ENCODE assay signal across 8 cellular contexts in the genomic region with DNA sequence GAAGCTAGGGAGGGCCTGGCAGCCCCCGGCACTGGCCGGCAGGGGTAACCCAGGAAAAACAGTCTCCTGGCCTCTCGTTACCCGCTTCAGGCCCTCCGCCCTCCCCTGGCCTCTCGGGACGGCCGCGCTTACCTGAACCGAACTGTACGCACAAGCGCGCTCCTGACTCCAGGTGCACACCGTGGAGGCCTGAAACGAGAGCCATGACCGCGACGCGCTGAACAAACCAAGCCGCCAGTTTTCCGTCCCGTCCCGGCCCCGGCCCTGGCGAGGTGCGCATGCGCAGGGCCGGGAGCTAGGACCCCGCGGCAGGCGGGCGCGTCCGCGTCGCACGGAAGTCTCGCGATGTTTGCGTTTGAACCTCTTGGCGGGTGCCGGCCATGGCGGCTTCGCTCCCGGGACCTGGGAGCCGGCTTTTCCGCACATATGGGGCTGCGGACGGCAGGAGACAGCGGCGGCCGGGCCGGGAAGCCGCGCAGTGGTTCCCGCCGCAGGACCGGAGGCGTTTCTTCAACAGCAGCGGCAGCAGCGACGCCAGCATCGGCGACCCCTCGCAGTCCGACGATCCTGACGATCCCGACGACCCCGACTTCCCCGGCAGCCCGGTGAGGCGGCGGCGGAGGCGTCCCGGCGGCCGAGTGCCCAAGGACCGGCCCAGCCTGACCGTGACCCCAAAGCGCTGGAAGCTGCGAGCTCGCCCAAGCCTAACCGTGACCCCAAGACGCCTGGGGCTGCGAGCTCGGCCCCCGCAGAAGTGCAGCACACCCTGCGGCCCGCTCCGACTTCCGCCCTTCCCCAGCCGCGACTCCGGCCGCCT. TPM values are rescaled to one million over a fixed set of nuclear protein-coding genes. Genes with fewer than 3 reads are reported as not detected.
A peak's percentile ranks its signal among the peaks of the same experiment; 100 is the strongest.
DNase-seq lines count a peak whose midpoint lies in the region; ATAC-seq and TF ChIP-seq lines count a peak whose summit lies in the region.

TSS of gene HASPIN (plus strand) at position 348 of the 817 bp plus-strand sequence. CDS start at position 381, 33 bp downstream.

- H3K4me3 ChIP-seq in GM08714 (ENCODE audit: low read length) (peak within 1 kb of the TSS; percentile 80), HFF-Myc (replicated peaks; ENCODE audit: low read depth, low read length) (peak within 1 kb of the TSS; percentile 96), thymus (ENCODE audit: low read length) (peak within 1 kb of the TSS; percentile 83)

- H3K9me3 Mint-ChIP-seq in activated naive CD4-positive, alpha-beta T cell treated with anti-CD3 and anti-CD28 coated beads, Interleukin-2, amount 50 U/mL, for 24 hours, result no peaks in the 10 kb centered on the region
- no peaks in the 10 kb centered on the region for H3K9me3 Mint-ChIP-seq in osteocyte (ENCODE audit: unreplicated experiment)

- H3K36me3 ChIP-seq in thymus (ENCODE audit: control insufficient read depth, insufficient read depth), result peaks cover 2% of the 10 kb centered on the region

- peaks cover 40% of the 10 kb centered on the region for H3K4me1 Mint-ChIP-seq in activated naive CD4-positive, alpha-beta T cell treated with anti-CD3 and anti-CD28 coated beads, Interleukin-2, amount 50 U/mL, for 24 hours
- H3K4me1 Mint-ChIP-seq in osteocyte (ENCODE audit: unreplicated experiment), result peaks cover 21% of the 10 kb centered on the region

- peak within 1 kb of the TSS; percentile 92 for H3K4me3 Mint-ChIP-seq in activated naive CD4-positive, alpha-beta T cell treated with anti-CD3 and anti-CD28 coated beads, Interleukin-2, amount 50 U/mL, for 24 hours
- peak within 1 kb of the TSS; percentile 90 for H3K4me3 Mint-ChIP-seq in osteocyte (ENCODE audit: unreplicated experiment)

- TF ChIP-seq CTCF in HFF-Myc (IDR thresholded peaks at IDR 0.05; ENCODE audit: low read depth, low read length, missing control alignments), result peak; percentile 21
- peak; percentile 35 for TF ChIP-seq CTCF in osteocyte (IDR thresholded peaks at IDR 0.05)

- under 1% methylated on average over 98 of the region's 98 CpGs for WGBS in thymus

- DNase-seq in HFF-Myc (ENCODE audit: extremely low read depth, low read depth) (peak; percentile 69), NAMALWA (ENCODE audit: low spot score) (peak; percentile 88), glomerular visceral epithelial cell (ENCODE audit: extremely low spot score) (peak; percentile 93), osteocyte (ENCODE audit: extremely low spot score, unreplicated experiment) (peak; percentile 97)

- H3K27me3 Mint-ChIP-seq in activated naive CD4-positive, alpha-beta T cell treated with anti-CD3 and anti-CD28 coated beads, Interleukin-2, amount 50 U/mL, for 24 hours, result no peaks in the 10 kb centered on the region
- no peaks in the 10 kb centered on the region for H3K27me3 Mint-ChIP-seq in osteocyte (ENCODE audit: unreplicated experiment)

- H3K4me1 ChIP-seq in thymus (ENCODE audit: control insufficient read depth, insufficient read depth, low read length), result peaks cover 15% of the 10 kb centered on the region

- peak within 1 kb of the TSS; percentile 94 for H3K27ac ChIP-seq in thymus (ENCODE audit: low read depth)

- peak; percentile 88 for ATAC-seq in SK-N-SH treated with all-trans-retinoic acid at 6 μM for 48 hours

- no peaks in the 10 kb centered on the region for H3K27me3 ChIP-seq in thymus (ENCODE audit: control insufficient read depth, insufficient read depth)

- H3K9me3 ChIP-seq in thymus (ENCODE audit: control insufficient read depth), result no peaks in the 10 kb centered on the region

- peak within 1 kb of the TSS; percentile 87 for H3K27ac Mint-ChIP-seq in activated naive CD4-positive, alpha-beta T cell treated with anti-CD3 and anti-CD28 coated beads, Interleukin-2, amount 50 U/mL, for 24 hours
- peak within 1 kb of the TSS; percentile 93 for H3K27ac Mint-ChIP-seq in osteocyte (ENCODE audit: unreplicated experiment)

- peaks cover 5% of the 10 kb centered on the region for H3K36me3 Mint-ChIP-seq in activated naive CD4-positive, alpha-beta T cell treated with anti-CD3 and anti-CD28 coated beads, Interleukin-2, amount 50 U/mL, for 24 hours
- H3K36me3 Mint-ChIP-seq in osteocyte (ENCODE audit: unreplicated experiment), result no peaks in the 10 kb centered on the region

TF ChIP-seq in SK-N-SH treated with all-trans-retinoic acid at 6 μM for 48 hours, 23 proteins besides CTCF, POLR2A, EP300 and RAD21:
- no peak for TF ChIP-seq ESRRG (CRISPR knock-in tag; IDR thresholded peaks at IDR 0.05)
- no peak for TF ChIP-seq TOX (CRISPR knock-in tag; IDR thresholded peaks at IDR 0.05; ENCODE audit: borderline replicate concordance)
- TF ChIP-seq PATZ1 (CRISPR knock-in tag; IDR thresholded peaks at IDR 0.05; ENCODE audit: borderline replicate concordance), result no peak
- no peak for TF ChIP-seq SNAI2 (CRISPR knock-in tag; IDR thresholded peaks at IDR 0.05)
- no peak for TF ChIP-seq ZNF565 (CRISPR knock-in tag; conservative IDR thresholded peaks at IDR 0.05; ENCODE audit: low read depth)
- TF ChIP-seq RARB (CRISPR knock-in tag; IDR thresholded peaks at IDR 0.05), result no peak
- TF ChIP-seq CSRNP3 (CRISPR knock-in tag; IDR thresholded peaks at IDR 0.05), result no peak
- TF ChIP-seq CSDC2 (CRISPR knock-in tag; IDR thresholded peaks at IDR 0.05), result no peak
- no peak for TF ChIP-seq OSR1 (CRISPR knock-in tag; IDR thresholded peaks at IDR 0.05)
- no peak for TF ChIP-seq GLIS3 (CRISPR knock-in tag; IDR thresholded peaks at IDR 0.05)
- TF ChIP-seq TCF4 (CRISPR knock-in tag; IDR thresholded peaks at IDR 0.05; ENCODE audit: borderline replicate concordance), result no peak
- no peak for TF ChIP-seq ZNF70 (CRISPR knock-in tag; IDR thresholded peaks at IDR 0.05)
- TF ChIP-seq ZNF8 (CRISPR knock-in tag; IDR thresholded peaks at IDR 0.05), result no peak
- no peak for TF ChIP-seq ARNTL (CRISPR knock-in tag; IDR thresholded peaks at IDR 0.05; ENCODE audit: borderline replicate concordance, low read depth)
- TF ChIP-seq, protein P1, sequence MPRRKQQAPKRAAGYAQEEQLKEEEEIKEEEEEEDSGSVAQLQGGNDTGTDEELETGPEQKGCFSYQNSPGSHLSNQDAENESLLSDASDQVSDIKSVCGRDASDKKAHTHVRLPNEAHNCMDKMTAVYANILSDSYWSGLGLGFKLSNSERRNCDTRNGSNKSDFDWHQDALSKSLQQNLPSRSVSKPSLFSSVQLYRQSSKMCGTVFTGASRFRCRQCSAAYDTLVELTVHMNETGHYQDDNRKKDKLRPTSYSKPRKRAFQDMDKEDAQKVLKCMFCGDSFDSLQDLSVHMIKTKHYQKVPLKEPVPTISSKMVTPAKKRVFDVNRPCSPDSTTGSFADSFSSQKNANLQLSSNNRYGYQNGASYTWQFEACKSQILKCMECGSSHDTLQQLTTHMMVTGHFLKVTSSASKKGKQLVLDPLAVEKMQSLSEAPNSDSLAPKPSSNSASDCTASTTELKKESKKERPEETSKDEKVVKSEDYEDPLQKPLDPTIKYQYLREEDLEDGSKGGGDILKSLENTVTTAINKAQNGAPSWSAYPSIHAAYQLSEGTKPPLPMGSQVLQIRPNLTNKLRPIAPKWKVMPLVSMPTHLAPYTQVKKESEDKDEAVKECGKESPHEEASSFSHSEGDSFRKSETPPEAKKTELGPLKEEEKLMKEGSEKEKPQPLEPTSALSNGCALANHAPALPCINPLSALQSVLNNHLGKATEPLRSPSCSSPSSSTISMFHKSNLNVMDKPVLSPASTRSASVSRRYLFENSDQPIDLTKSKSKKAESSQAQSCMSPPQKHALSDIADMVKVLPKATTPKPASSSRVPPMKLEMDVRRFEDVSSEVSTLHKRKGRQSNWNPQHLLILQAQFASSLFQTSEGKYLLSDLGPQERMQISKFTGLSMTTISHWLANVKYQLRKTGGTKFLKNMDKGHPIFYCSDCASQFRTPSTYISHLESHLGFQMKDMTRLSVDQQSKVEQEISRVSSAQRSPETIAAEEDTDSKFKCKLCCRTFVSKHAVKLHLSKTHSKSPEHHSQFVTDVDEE (CRISPR knock-in tag; IDR thresholded peaks at IDR 0.05), result no peak

RNA-seq across cellular contexts. Expression of gene HASPIN, which starts in this region (rescaled TPM):
- 1.9 and 2.6 TPM in 2 replicates for total RNA-seq in osteocyte
- polyA plus RNA-seq in thymus, result 2.3 TPM

Comparison
In these comparisons a context has a peak if more than half of its experiments do, and no peak if none do; other contexts are left out.
1. Peak in every context shown above with its lines: DNase-seq, ATAC-seq, H3K4me3 ChIP-seq and H3K27ac ChIP-seq.